In the genomic region with DNA sequence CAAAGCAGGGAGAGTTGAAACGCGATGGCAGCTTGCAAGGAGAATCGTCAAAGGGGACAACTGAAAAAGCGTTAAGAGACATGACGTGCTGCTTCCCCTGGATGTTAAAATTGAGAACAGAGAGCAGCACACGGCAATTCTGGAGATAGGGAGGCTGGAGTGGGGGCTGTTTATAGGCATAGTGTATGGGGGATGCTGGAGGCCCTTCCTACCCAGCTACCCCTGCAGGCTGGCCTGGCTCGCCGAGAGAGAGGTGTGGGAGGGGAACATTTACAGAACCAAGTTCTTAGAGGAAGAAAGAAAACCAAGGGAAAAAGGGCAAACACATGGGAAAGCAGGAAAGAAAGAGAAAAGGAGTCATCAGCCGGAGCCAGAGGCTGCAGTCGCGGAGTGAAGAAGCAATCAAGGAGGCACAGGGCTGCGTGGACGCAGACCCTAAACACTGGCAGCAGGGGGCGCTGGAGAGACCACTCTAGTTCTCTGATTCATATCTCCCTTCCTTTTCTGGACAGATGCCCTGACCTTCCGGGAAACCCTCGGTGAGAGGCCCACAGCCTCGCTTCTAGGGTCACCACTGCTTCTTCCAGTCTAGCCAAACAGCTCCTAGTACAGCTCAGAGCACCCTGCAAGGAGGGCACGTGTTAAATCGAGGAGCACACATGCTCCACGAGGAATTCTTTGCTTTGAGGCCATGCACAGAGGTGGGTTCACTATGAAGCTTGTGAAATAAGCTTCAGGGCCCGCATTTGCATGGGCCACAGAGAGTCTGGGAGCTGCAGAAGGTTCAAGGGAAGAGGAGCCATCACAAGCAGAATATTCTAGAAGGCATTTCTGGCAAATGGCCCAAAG, we compare ENCODE assay signal across 8 cellular contexts. TPM values are rescaled to one million over a fixed set of nuclear protein-coding genes. Genes with fewer than 3 reads are reported as not detected.
DNase-seq lines count a peak whose midpoint lies in the region; ATAC-seq, FAIRE-seq and TF ChIP-seq lines count a peak whose summit lies in the region.

No MANE protein-coding gene starts in this region.

- H3K4me3 ChIP-seq in cardiac muscle cell (no peak overlapping the region), gastrocnemius medialis (no peak overlapping the region)

- no peaks in the 10 kb centered on the region for H3K9me3 Mint-ChIP-seq in activated CD8-positive, alpha-beta memory T cell treated with anti-CD3 and anti-CD28 coated beads, Interleukin-2, amount 10 ng/mL, durations not matched to agents 7 days and 5 days (ENCODE audit: low read depth)
- H3K9me3 Mint-ChIP-seq in activated CD4-positive, alpha-beta T cell treated with anti-CD3 and anti-CD28 coated beads, Interleukin-2, amount 10 ng/mL, durations not matched to agents 24 days and 14 days, result no peaks in the 10 kb centered on the region

- intact Hi-C loops in activated CD4-positive, alpha-beta T cell treated with anti-CD3 and anti-CD28 coated beads, Interleukin-2, amount 10 ng/mL, durations not matched to agents 24 days and 14 days (cut with micrococcal nuclease), result no loop called here
- intact Hi-C loops in gastrocnemius medialis (cut with DNase I; ENCODE audit: low total_unique reads), result no loop called here

- no peak for ATAC-seq in activated CD8-positive, alpha-beta memory T cell treated with anti-CD3 and anti-CD28 coated beads, Interleukin-2, amount 10 ng/mL, durations not matched to agents 7 days and 5 days
- ATAC-seq in HG03442 (IDR thresholded peaks at IDR 0.05; ENCODE audit: unreplicated experiment) (peak; percentile 73), gastrocnemius medialis (no peak)

- no peaks in the 10 kb centered on the region for H3K9me3 ChIP-seq in cardiac muscle cell (ENCODE audit: low read depth)
- no peaks in the 10 kb centered on the region for H3K9me3 ChIP-seq in gastrocnemius medialis

- H3K27ac Mint-ChIP-seq in activated CD8-positive, alpha-beta memory T cell treated with anti-CD3 and anti-CD28 coated beads, Interleukin-2, amount 10 ng/mL, durations not matched to agents 7 days and 5 days, result no peak overlapping the region
- H3K27ac Mint-ChIP-seq in activated CD4-positive, alpha-beta T cell treated with anti-CD3 and anti-CD28 coated beads, Interleukin-2, amount 10 ng/mL, durations not matched to agents 24 days and 14 days, result no peak overlapping the region

- H3K36me3 ChIP-seq in cardiac muscle cell (no peaks in the 10 kb centered on the region), gastrocnemius medialis (no peaks in the 10 kb centered on the region)

- no peaks in the 10 kb centered on the region for H3K4me1 ChIP-seq in cardiac muscle cell (ENCODE audit: low read depth)
- no peaks in the 10 kb centered on the region for H3K4me1 ChIP-seq in gastrocnemius medialis

- no peaks in the 10 kb centered on the region for H3K27me3 Mint-ChIP-seq in activated CD8-positive, alpha-beta memory T cell treated with anti-CD3 and anti-CD28 coated beads, Interleukin-2, amount 10 ng/mL, durations not matched to agents 7 days and 5 days
- no peaks in the 10 kb centered on the region for H3K27me3 Mint-ChIP-seq in activated CD4-positive, alpha-beta T cell treated with anti-CD3 and anti-CD28 coated beads, Interleukin-2, amount 10 ng/mL, durations not matched to agents 24 days and 14 days

- in situ Hi-C loops in gastrocnemius medialis (cut with MboI; ENCODE audit: low sequenced_read_pairs in 4 of 4), result no loop called here

- CTCF ChIA-PET in activated CD8-positive, alpha-beta memory T cell treated with anti-CD3 and anti-CD28 coated beads, Interleukin-2, amount 10 ng/mL, durations not matched to agents 7 days and 5 days (lab: Charles Lee), result interaction anchor here (0.7 to 1.0 kb wide), 2 partner anchors 21 to 293 kb away, joined by 3 read pairs; no protein-coding TSS in a partner anchor

- peaks cover 8% of the 10 kb centered on the region for H3K4me1 Mint-ChIP-seq in activated CD8-positive, alpha-beta memory T cell treated with anti-CD3 and anti-CD28 coated beads, Interleukin-2, amount 10 ng/mL, durations not matched to agents 7 days and 5 days
- H3K4me1 Mint-ChIP-seq in activated CD4-positive, alpha-beta T cell treated with anti-CD3 and anti-CD28 coated beads, Interleukin-2, amount 10 ng/mL, durations not matched to agents 24 days and 14 days, result peaks cover 8% of the 10 kb centered on the region

- no peak overlapping the region for H3K4me3 Mint-ChIP-seq in activated CD8-positive, alpha-beta memory T cell treated with anti-CD3 and anti-CD28 coated beads, Interleukin-2, amount 10 ng/mL, durations not matched to agents 7 days and 5 days
- H3K4me3 Mint-ChIP-seq in activated CD4-positive, alpha-beta T cell treated with anti-CD3 and anti-CD28 coated beads, Interleukin-2, amount 10 ng/mL, durations not matched to agents 24 days and 14 days, result no peak overlapping the region

- no peaks in the 10 kb centered on the region for H3K36me3 Mint-ChIP-seq in activated CD8-positive, alpha-beta memory T cell treated with anti-CD3 and anti-CD28 coated beads, Interleukin-2, amount 10 ng/mL, durations not matched to agents 7 days and 5 days
- no peaks in the 10 kb centered on the region for H3K36me3 Mint-ChIP-seq in activated CD4-positive, alpha-beta T cell treated with anti-CD3 and anti-CD28 coated beads, Interleukin-2, amount 10 ng/mL, durations not matched to agents 24 days and 14 days (ENCODE audit: low read depth)

- FAIRE-seq in D721Med (lab: Jason Lieb, UNC), result no peak

- TF ChIP-seq CTCF in cardiac muscle cell (IDR thresholded peaks at IDR 0.05; ENCODE audit: low read depth, low read length) (peak; percentile 71), gastrocnemius medialis (IDR thresholded peaks at IDR 0.05 in 4 of 5, conservative IDR thresholded peaks at IDR 0.05 in 1 of 5) (peak in 3 of 5 experiments; percentile 37 to 46 (median 39)), D721Med (IDR thresholded peaks at IDR 0.05; ENCODE audit: insufficient read depth, missing control alignments) (no peak)

- H3K27me3 ChIP-seq in cardiac muscle cell (peaks cover 3% of the 10 kb centered on the region), gastrocnemius medialis (no peaks in the 10 kb centered on the region)

- H3K27ac ChIP-seq in cardiac muscle cell (no peak overlapping the region), gastrocnemius medialis (no peak overlapping the region)

- DNase-seq in activated CD8-positive, alpha-beta memory T cell treated with anti-CD3 and anti-CD28 coated beads, Interleukin-2, amount 10 ng/mL, durations not matched to agents 7 days and 5 days, result peak; percentile 57
- no peak for DNase-seq in activated CD8-positive, alpha-beta memory T cell treated with anti-CD3 and anti-CD28 coated beads for 24 hours
- peak; percentile 74 for DNase-seq in activated CD4-positive, alpha-beta T cell treated with anti-CD3 and anti-CD28 coated beads, Interleukin-2, amount 10 ng/mL, durations not matched to agents 24 days and 14 days
- DNase-seq in cardiac muscle cell (ENCODE audit: low read depth in 1 of 2, low spot score in 1 of 2) (peak; percentile 64 to 78), gastrocnemius medialis (peak in 1 of 2 donors; percentile 12), DMS79 (lab: John Stamatoyannopoulos, UW) (no peak), D721Med (ENCODE audit: insufficient read length, low spot score) (no peak)

- TF ChIP-seq POLR2A in gastrocnemius medialis (IDR thresholded peaks at IDR 0.05), result no peak

RNA-seq across cellular contexts. Expression of gene MYH13, which starts 55.6 kb away (rescaled TPM):
- total RNA-seq in activated CD8-positive, alpha-beta memory T cell treated with anti-CD3 and anti-CD28 coated beads, Interleukin-2, amount 10 ng/mL, durations not matched to agents 7 days and 5 days, result not detected
- not detected in 2 replicates for total RNA-seq in activated CD4-positive, alpha-beta T cell treated with anti-CD3 and anti-CD28 coated beads, Interleukin-2, amount 10 ng/mL, durations not matched to agents 24 days and 14 days
- 0.09 TPM in 1 of 2 replicates, not detected in the other for total RNA-seq in cardiac muscle cell
- not detected in 2 replicates for polyA plus RNA-seq in cardiac muscle cell
- total RNA-seq in gastrocnemius medialis, result not detected

Comparison
In these comparisons a context has a peak if more than half of its experiments do, and no peak if none do; other contexts are left out.
1. DNase-seq: peak in activated CD8-positive, alpha-beta memory T cell treated with anti-CD3 and anti-CD28 coated beads, Interleukin-2, amount 10 ng/mL, durations not matched to agents 7 days and 5 days (single experiment), activated CD4-positive, alpha-beta T cell treated with anti-CD3 and anti-CD28 coated beads, Interleukin-2, amount 10 ng/mL, durations not matched to agents 24 days and 14 days (single experiment) and cardiac muscle cell (2 of 2); none in activated CD8-positive, alpha-beta memory T cell treated with anti-CD3 and anti-CD28 coated beads for 24 hours (single experiment), DMS79 (single experiment) and D721Med (single experiment).